Comparison of ENCODE assay signal across 11 cellular contexts in genomic region chr4:186685744-186686143, GRCh38. TPM values are rescaled to one million over a fixed set of nuclear protein-coding genes. Genes with fewer than 3 reads are reported as not detected.
DNase-seq lines count a peak whose midpoint lies in the region; ATAC-seq and TF ChIP-seq lines count a peak whose summit lies in the region.
"Had no signal": no experiment of that assay in that cellular context is flagged by ENCODE, and none has a peak within 500 bp of the region (broad histone marks: within the 10 kb centered on the region; RNA-seq: fewer than 3 reads in every experiment).

No MANE protein-coding gene starts in this region.

- peaks cover 4% of the 10 kb centered on the region for H3K9me3 Mint-ChIP-seq in activated CD8-positive, alpha-beta T cell treated with anti-CD3 and anti-CD28 coated beads, Interleukin-2, amount 10 ng/mL, durations not matched to agents 7 days and 5 days (ENCODE audit: insufficient read depth)
- H3K9me3 Mint-ChIP-seq: neural crest cell had no signal

- no peak overlapping the region for H3K27ac Mint-ChIP-seq in activated CD8-positive, alpha-beta T cell treated with anti-CD3 and anti-CD28 coated beads, Interleukin-2, amount 10 ng/mL, durations not matched to agents 7 days and 5 days

- POLR2A ChIA-PET in activated CD8-positive, alpha-beta T cell treated with anti-CD3 and anti-CD28 coated beads, Interleukin-2, amount 10 ng/mL, durations not matched to agents 7 days and 5 days (lab: Charles Lee), result no interaction called here

- no peaks in the 10 kb centered on the region for H3K4me1 Mint-ChIP-seq in activated CD8-positive, alpha-beta T cell treated with anti-CD3 and anti-CD28 coated beads, Interleukin-2, amount 10 ng/mL, durations not matched to agents 7 days and 5 days (ENCODE audit: low read depth)

- H3K4me3 Mint-ChIP-seq in activated CD8-positive, alpha-beta T cell treated with anti-CD3 and anti-CD28 coated beads, Interleukin-2, amount 10 ng/mL, durations not matched to agents 7 days and 5 days, result no peak overlapping the region
- H3K4me3 Mint-ChIP-seq: neural crest cell had no signal

- H3K36me3 Mint-ChIP-seq in activated CD8-positive, alpha-beta T cell treated with anti-CD3 and anti-CD28 coated beads, Interleukin-2, amount 10 ng/mL, durations not matched to agents 7 days and 5 days (ENCODE audit: low read depth), result no peaks in the 10 kb centered on the region

- ATAC-seq in activated CD8-positive, alpha-beta T cell treated with anti-CD3 and anti-CD28 coated beads, Interleukin-2, amount 10 ng/mL, durations not matched to agents 7 days and 5 days, result no peak
- ATAC-seq in HG03139 (IDR thresholded peaks at IDR 0.05; ENCODE audit: unreplicated experiment), result no peak

- H3K4me3 ChIP-seq in astrocyte of the cerebellum (ENCODE audit: low read depth, low read length) (no peak overlapping the region), skeletal muscle cell (ENCODE audit: low read depth, low read length) (no peak overlapping the region)

- DNase-seq in HCEC 1CT, result peak; percentile 80
- DNase-seq in astrocyte of the cerebellum (ENCODE audit: low read depth), result peak; percentile 78
- peak; percentile 61 for DNase-seq in hepatic stellate cell (ENCODE audit: low spot score)
- DNase-seq in skeletal muscle cell (ENCODE audit: low read depth), result peak; percentile 73
- DNase-seq in NCI-H1105 (lab: John Stamatoyannopoulos, UW), result no peak
- no peak for DNase-seq in activated CD8-positive, alpha-beta T cell treated with anti-CD3 and anti-CD28 coated beads, Interleukin-2, amount 10 ng/mL, durations not matched to agents 7 days and 5 days
- DNase-seq in GM19240 (ENCODE audit: insufficient read length, low spot score), result no peak
- DNase-seq: activated CD4-positive, alpha-beta T cell treated with anti-CD3 and anti-CD28 coated beads, Interleukin-2, amount 50 U/mL, for 4 hours; NCI-H2107 had no signal

- no peaks in the 10 kb centered on the region for H3K27me3 Mint-ChIP-seq in activated CD8-positive, alpha-beta T cell treated with anti-CD3 and anti-CD28 coated beads, Interleukin-2, amount 10 ng/mL, durations not matched to agents 7 days and 5 days (ENCODE audit: low read depth)

- in situ Hi-C loops in astrocyte of the cerebellum (cut with HindIII; ENCODE audit: low sequenced_read_pairs), result no loop called here

- CTCF ChIA-PET in activated CD8-positive, alpha-beta T cell treated with anti-CD3 and anti-CD28 coated beads, Interleukin-2, amount 10 ng/mL, durations not matched to agents 7 days and 5 days (lab: Charles Lee), result no interaction called here

- TF ChIP-seq CTCF in astrocyte of the cerebellum (IDR thresholded peaks at IDR 0.05; ENCODE audit: low read depth, low read length, missing control alignments), result no peak

RNA-seq across cellular contexts. Expression of gene FAT1, which starts 37.9 kb away (rescaled TPM):
- total RNA-seq in activated CD8-positive, alpha-beta T cell treated with anti-CD3 and anti-CD28 coated beads, Interleukin-2, amount 10 ng/mL, durations not matched to agents 7 days and 5 days, result not detected

Comparison
In these comparisons a context has a peak if more than half of its experiments do, and no peak if none do; other contexts are left out.
1. DNase-seq: peak in HCEC 1CT (single experiment), astrocyte of the cerebellum (single experiment), hepatic stellate cell (single experiment) and skeletal muscle cell (single experiment); none in NCI-H1105 (single experiment), activated CD8-positive, alpha-beta T cell treated with anti-CD3 and anti-CD28 coated beads, Interleukin-2, amount 10 ng/mL, durations not matched to agents 7 days and 5 days (single experiment) and GM19240 (single experiment).